In the genomic region with DNA sequence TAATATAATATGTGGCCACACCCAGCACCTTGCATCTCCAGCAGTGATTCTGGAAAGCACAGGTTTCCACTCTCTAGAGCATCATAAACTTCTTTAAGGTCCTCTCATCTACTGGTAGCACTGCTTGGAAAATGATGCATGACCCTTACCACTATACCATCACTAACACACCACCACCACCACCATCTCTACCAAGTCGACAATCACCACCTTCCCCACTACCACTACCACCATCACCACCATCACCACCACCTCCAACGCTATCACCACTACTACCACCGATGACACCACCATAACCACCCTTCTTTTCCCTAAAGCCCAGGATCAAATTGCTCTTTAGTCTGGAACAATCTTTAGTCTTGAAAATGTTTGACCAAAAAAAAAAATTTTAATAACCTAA, we compare ENCODE assay signal across 34 cellular contexts.
"Had no signal": no experiment of that assay in that cellular context is flagged by ENCODE, and none has a peak within 500 bp of the region (broad histone marks: within the 10 kb centered on the region; RNA-seq: fewer than 3 reads in every experiment).

No MANE protein-coding gene starts in this region.

- H3K9me3 ChIP-seq: MG63 had no signal

- H3K27ac ChIP-seq: KMS-11 had no signal

- H3K36me3 ChIP-seq: MG63 had no signal

- H3K27me3 ChIP-seq: MG63 had no signal

- H3K4me3 ChIP-seq: MG63 had no signal

- DNase-seq: Karpas-422, Kasumi-1, MG63, MM.1S, MV-4-11, NCI-H1048, NCI-H1092, NCI-H1092 treated with DMSO at 0.1 percent for 48 hours, NCI-H1105, NCI-H1105 treated with DMSO at 0.1 percent for 48 hours, NCI-H1417, NCI-H1417 treated with DMSO at 0.1 percent for 48 hours, NCI-H1436, NCI-H1436 treated with DMSO at 0.1 percent for 48 hours, NCI-H146, NCI-H1694, NCI-H1694 treated with DMSO at 0.1 percent for 48 hours, NCI-H187, NCI-H187 treated with DMSO at 0.1 percent for 48 hours, NCI-H1930, NCI-H2029, NCI-H2029 treated with DMSO at 0.1 percent for 48 hours, NCI-H2081, NCI-H2081 treated with DMSO at 0.1 percent for 48 hours, NCI-H2107, NCI-H2171, NCI-H2171 treated with DMSO at 0.1 percent for 48 hours, NCI-H2227 treated with DMSO at 0.1 percent for 48 hours, NCI-H226, NCI-H345, NCI-H446, NCI-H446 treated with DMSO at 0.1 percent for 48 hours, NCI-H510A had no signal

- H3K4me2 ChIP-seq: KMS-11 had no signal

- H3K9ac ChIP-seq: KMS-11 had no signal
